8 cellular contexts compared by ENCODE assay signal in genomic region chr4:1010522-1011021, GRCh38. TPM values are rescaled to one million over a fixed set of nuclear protein-coding genes. Genes with fewer than 3 reads are reported as not detected.
DNase-seq lines count a peak whose midpoint lies in the region; TF ChIP-seq lines count a peak whose summit lies in the region.

No MANE protein-coding gene starts in this region.

- peak overlapping the region; percentile 73 to 85 (median 82) for H3K27ac ChIP-seq in esophagus muscularis mucosa (replicated peaks in 1 of 4)
- H3K27ac ChIP-seq in neutrophil = peak overlapping the region; percentile 41
- peak overlapping the region; percentile 69 to 84 for H3K27ac ChIP-seq in tibial artery

- peaks cover 0 to 32% (median 7%) of the 10 kb centered on the region in 4 donors for H3K27me3 ChIP-seq in esophagus muscularis mucosa
- H3K27me3 ChIP-seq in neutrophil = peaks cover 94% of the 10 kb centered on the region
- peaks cover 0 to 29% of the 10 kb centered on the region in 2 donors for H3K27me3 ChIP-seq in tibial artery

- TF ChIP-seq CTCF in esophagus muscularis mucosa (IDR thresholded peaks at IDR 0.05) (no peak), neutrophil (IDR thresholded peaks at IDR 0.05) (no peak), tibial artery (IDR thresholded peaks at IDR 0.05) (no peak)

- peak; percentile 20 for TF ChIP-seq POLR2A in esophagus muscularis mucosa (IDR thresholded peaks at IDR 0.05; ENCODE audit: low read depth)

- intact Hi-C loops in esophagus muscularis mucosa (cut with DNase I) = loop anchor here (5.0 kb wide), 1 partner anchor 37 kb away; no protein-coding TSS in a partner anchor
- intact Hi-C loops in tibial artery (cut with DNase I; ENCODE audit: low total_unique reads) = loop anchor here (2.0 to 10.0 kb wide), 3 partner anchors 32 to 338 kb away; no protein-coding TSS in a partner anchor

- no peak for TF ChIP-seq EP300 in esophagus muscularis mucosa (IDR thresholded peaks at IDR 0.05)

- WGBS in esophagus muscularis mucosa = 0% methylated on average over 4 of the region's 28 CpGs

- peak overlapping the region; percentile 66 to 78 (median 74) for H3K4me3 ChIP-seq in esophagus muscularis mucosa
- H3K4me3 ChIP-seq in neutrophil (ENCODE audit: low read depth in 1 of 2, low read length in 1 of 2) = peak overlapping the region; percentile 68 to 70
- H3K4me3 ChIP-seq in tibial artery = peak overlapping the region; percentile 65 to 66

- H3K4me1 ChIP-seq in esophagus muscularis mucosa = peaks cover 26 to 57% (median 45%) of the 10 kb centered on the region in 4 donors
- H3K4me1 ChIP-seq in neutrophil (ENCODE audit: control insufficient read depth in 1 of 2, insufficient read depth in 1 of 2, low read depth in 1 of 2, low read length in 1 of 2) = peaks cover 21 to 31% of the 10 kb centered on the region in 2 experiments
- peaks cover 0 to 43% (median 32%) of the 10 kb centered on the region in 4 donors for H3K4me1 ChIP-seq in tibial artery

- no peaks in the 10 kb centered on the region for H3K36me3 ChIP-seq in esophagus muscularis mucosa
- H3K36me3 ChIP-seq in neutrophil = no peaks in the 10 kb centered on the region
- peaks cover 0 to 8% (median 0%) of the 10 kb centered on the region in 3 donors for H3K36me3 ChIP-seq in tibial artery

- H3K9me3 ChIP-seq in esophagus muscularis mucosa (no peaks in the 10 kb centered on the region), neutrophil (no peaks in the 10 kb centered on the region), tibial artery (no peaks in the 10 kb centered on the region)

- DNase-seq in DMS153 (lab: John Stamatoyannopoulos, UW) (peak; percentile 13), DMS153 treated with DMSO at 0.1 percent for 48 hours (lab: John Stamatoyannopoulos, UW; ENCODE audit: unreplicated experiment) (no peak), NOMO-1 (lab: John Stamatoyannopoulos, UW; ENCODE audit: unreplicated experiment in 2 of 2) (peak; percentile 85 to 93), activated T-cell treated with anti-CD3 and anti-CD28 coated beads for 1 hour (ENCODE audit: low read depth) (peak; percentile 49), esophagus muscularis mucosa (ENCODE audit: extremely low spot score) (no peak), tibial artery (peak; percentile 84 to 93), C1 segment of cervical spinal cord (lab: John Stamatoyannopoulos, UW) (no peak)

RNA-seq across cellular contexts. Expression of gene FGFRL1, which starts 0.9 kb away (rescaled TPM):
- 10 to 100 TPM; 22.0 to 54.2 (median 32.5) TPM for total RNA-seq in esophagus muscularis mucosa

RNA-seq across cellular contexts. Expression of gene SLC26A1, which starts 17.4 kb away (rescaled TPM):
- under 1 TPM in 1 of 4 donors, not detected in 3; 0.06 TPM for total RNA-seq in esophagus muscularis mucosa

RNA-seq across cellular contexts. Expression of gene IDUA, which starts 23.7 kb away (rescaled TPM):
- 10 to 100 TPM; 10.4 to 23.1 (median 11.5) TPM for total RNA-seq in esophagus muscularis mucosa

RNA-seq across cellular contexts. Expression of gene DGKQ, which starts 37.2 kb away (rescaled TPM):
- 10 to 100 TPM in 2 of 4 donors, 1 to 10 TPM in 2; 7.5 to 11.9 (median 9.9) TPM for total RNA-seq in esophagus muscularis mucosa

Comparison
In these comparisons a context has a peak if more than half of its experiments do, and no peak if none do; other contexts are left out.
1. DNase-seq: peak in DMS153 (single experiment), NOMO-1 (2 of 2), activated T-cell treated with anti-CD3 and anti-CD28 coated beads for 1 hour (single experiment) and tibial artery (2 of 2); none in DMS153 treated with DMSO at 0.1 percent for 48 hours (single experiment), esophagus muscularis mucosa (single experiment) and C1 segment of cervical spinal cord (0 of 14).
2. Peak in every context shown above with its lines, with median percentiles within 50 percentile points of each other: H3K27ac ChIP-seq and H3K4me3 ChIP-seq.